Comparison of ENCODE assay signal across 9 cellular contexts in genomic region chr17:39700148-39700987, GRCh38. TPM values are rescaled to one million over a fixed set of nuclear protein-coding genes. Genes with fewer than 3 reads are reported as not detected.
DNase-seq lines count a peak whose midpoint lies in the region; ATAC-seq, FAIRE-seq and TF ChIP-seq lines count a peak whose summit lies in the region.
"Had no signal": no experiment of that assay in that cellular context is flagged by ENCODE, and none has a peak within 500 bp of the region (broad histone marks: within the 10 kb centered on the region; RNA-seq: fewer than 3 reads in every experiment).

No MANE protein-coding gene starts in this region.

- H3K36me3 ChIP-seq in astrocyte (ENCODE audit: insufficient read depth, low read length) (peaks cover 3% of the 10 kb centered on the region), prostate gland (no peaks in the 10 kb centered on the region)

- H3K27ac ChIP-seq in astrocyte (ENCODE audit: low read depth, low read length) (no peak overlapping the region), prostate gland (peak overlapping the region; percentile 98)

- no peaks in the 10 kb centered on the region for H3K9me3 Mint-ChIP-seq in astrocyte (ENCODE audit: unreplicated experiment)
- H3K9me3 Mint-ChIP-seq in T-helper 2 cell treated with Interferon-gamma antibody and Interleukin-4, amounts not matched to agents 5 μg/mL and 100 μg/mL, for 36 hours, result no peaks in the 10 kb centered on the region

- no peaks in the 10 kb centered on the region for H3K27me3 Mint-ChIP-seq in astrocyte (ENCODE audit: low read depth, unreplicated experiment)
- peaks cover 38% of the 10 kb centered on the region for H3K27me3 Mint-ChIP-seq in T-helper 2 cell treated with Interferon-gamma antibody and Interleukin-4, amounts not matched to agents 5 μg/mL and 100 μg/mL, for 36 hours (ENCODE audit: low read depth)

- H3K27ac Mint-ChIP-seq in astrocyte (ENCODE audit: unreplicated experiment), result peak overlapping the region; percentile 26
- H3K27ac Mint-ChIP-seq in T-helper 2 cell treated with Interferon-gamma antibody and Interleukin-4, amounts not matched to agents 5 μg/mL and 100 μg/mL, for 36 hours, result no peak overlapping the region

- H3K4me3 ChIP-seq in astrocyte (ENCODE audit: insufficient read depth, low read depth, low read length), result peak overlapping the region; percentile 70
- H3K4me3 ChIP-seq in prostate gland, result peak overlapping the region; percentile 98

- peaks cover 53% of the 10 kb centered on the region for H3K79me2 ChIP-seq in astrocyte (ENCODE audit: insufficient read depth, low read length)

- H3K9ac ChIP-seq in astrocyte (ENCODE audit: low read length), result peak overlapping the region; percentile 85

- WGBS in prostate gland, result 1% methylated on average over 37 of the region's 57 CpGs

- peaks cover 22% of the 10 kb centered on the region for H3K4me1 Mint-ChIP-seq in astrocyte (ENCODE audit: low read depth, unreplicated experiment)
- peaks cover 11% of the 10 kb centered on the region for H3K4me1 Mint-ChIP-seq in T-helper 2 cell treated with Interferon-gamma antibody and Interleukin-4, amounts not matched to agents 5 μg/mL and 100 μg/mL, for 36 hours (ENCODE audit: low read depth)

- peaks cover 48% of the 10 kb centered on the region for H4K20me1 ChIP-seq in astrocyte (ENCODE audit: insufficient read depth, low read length)

- no peak for TF ChIP-seq POLR2A in prostate gland (IDR thresholded peaks at IDR 0.05)

- H3K4me2 ChIP-seq in astrocyte (ENCODE audit: low read length), result peak overlapping the region; percentile 93

- H3K4me3 Mint-ChIP-seq in astrocyte (ENCODE audit: unreplicated experiment), result peak overlapping the region; percentile 92
- no peak overlapping the region for H3K4me3 Mint-ChIP-seq in T-helper 2 cell treated with Interferon-gamma antibody and Interleukin-4, amounts not matched to agents 5 μg/mL and 100 μg/mL, for 36 hours

- peaks cover 19% of the 10 kb centered on the region for H3K4me1 ChIP-seq in astrocyte (ENCODE audit: insufficient read depth, low read length)
- H3K4me1 ChIP-seq in prostate gland (replicated peaks), result peaks cover 29% of the 10 kb centered on the region

- no peaks in the 10 kb centered on the region for H3K9me3 ChIP-seq in astrocyte (ENCODE audit: insufficient read depth, low read depth, low read length)
- no peaks in the 10 kb centered on the region for H3K9me3 ChIP-seq in prostate gland

- no peak for ATAC-seq in HG02588 (IDR thresholded peaks at IDR 0.05; ENCODE audit: unreplicated experiment)

- DNase-seq in D341Med (ENCODE audit: low spot score), result peak; percentile 70
- no peak for DNase-seq in astrocyte (ENCODE audit: low read depth)
- peak; percentile 68 for DNase-seq in hepatic stellate cell (ENCODE audit: low spot score)
- DNase-seq in prostate gland (ENCODE audit: low spot score), result no peak
- DNase-seq in T-helper 2 cell treated with Interferon-gamma antibody and Interleukin-4, amounts not matched to agents 5 μg/mL and 100 μg/mL, for 36 hours (ENCODE audit: low spot score), result no peak
- DNase-seq in NCI-H82 (lab: John Stamatoyannopoulos, UW), result no peak
- no peak for DNase-seq in NCI-H345 treated with DMSO at 0.1 percent for 48 hours (lab: John Stamatoyannopoulos, UW; ENCODE audit: unreplicated experiment)
- DNase-seq: activated T-cell treated with anti-CD3 and anti-CD28 coated beads, Interleukin-2, amount 50 U/mL, for 48 hours had no signal

- peak overlapping the region; percentile 75 for H2AFZ ChIP-seq in astrocyte (ENCODE audit: low read depth, low read length)

- no peaks in the 10 kb centered on the region for H3K27me3 ChIP-seq in astrocyte (ENCODE audit: insufficient read depth, low read length)
- H3K27me3 ChIP-seq in prostate gland (replicated peaks; ENCODE audit: insufficient read depth), result no peaks in the 10 kb centered on the region

- no peak for FAIRE-seq in astrocyte (lab: Jason Lieb, UNC)

- intact Hi-C loops in prostate gland (cut with DNase I), result no loop called here

- TF ChIP-seq CTCF in astrocyte (IDR thresholded peaks at IDR 0.05; ENCODE audit: insufficient read depth, low read depth, low read length) (no peak), prostate gland (IDR thresholded peaks at IDR 0.05) (no peak)

- peaks cover 4% of the 10 kb centered on the region for H3K36me3 Mint-ChIP-seq in astrocyte (ENCODE audit: low read depth, unreplicated experiment)
- no peaks in the 10 kb centered on the region for H3K36me3 Mint-ChIP-seq in T-helper 2 cell treated with Interferon-gamma antibody and Interleukin-4, amounts not matched to agents 5 μg/mL and 100 μg/mL, for 36 hours (ENCODE audit: low read depth)

RNA-seq across cellular contexts. Expression of gene ERBB2, which starts 0.5 kb away (rescaled TPM):
- 64.0 and 70.4 TPM in 2 replicates for total RNA-seq in astrocyte
- 100 to 1,000 TPM; 112 to 172 TPM for total RNA-seq in prostate gland

RNA-seq across cellular contexts. Expression of gene PGAP3, which starts 12.5 kb away (rescaled TPM):
- total RNA-seq in astrocyte (12.2 and 15.6 TPM in 2 replicates), prostate gland (10 to 100 TPM; 44.6 to 50.0 TPM)

RNA-seq across cellular contexts. Expression of gene MIEN1, which starts 30.0 kb away (rescaled TPM):
- total RNA-seq in astrocyte, result 38.9 and 41.3 TPM in 2 replicates
- total RNA-seq in prostate gland, result 100 to 1,000 TPM in 1 of 2 donors, 10 to 100 TPM in 1; 46.5 to 119 TPM

RNA-seq across cellular contexts. Expression of gene PNMT, which starts 32.1 kb away (rescaled TPM):
- total RNA-seq in astrocyte, result 0.59 and 1.5 TPM in 2 replicates
- 1 to 10 TPM; 2.7 to 5.8 TPM for total RNA-seq in prostate gland

RNA-seq across cellular contexts. Expression of gene TCAP, which starts 35.2 kb away (rescaled TPM):
- total RNA-seq in astrocyte, result 0.98 and 1.4 TPM in 2 replicates
- 10 to 100 TPM in 1 of 2 donors, 1 to 10 TPM in 1; 4.3 to 44.3 TPM for total RNA-seq in prostate gland

Comparison
In these comparisons a context has a peak if more than half of its experiments do, and no peak if none do; other contexts are left out.
1. DNase-seq: peak in D341Med (single experiment) and hepatic stellate cell (single experiment); none in astrocyte (single experiment), prostate gland (single experiment), T-helper 2 cell treated with Interferon-gamma antibody and Interleukin-4, amounts not matched to agents 5 μg/mL and 100 μg/mL, for 36 hours (single experiment), NCI-H82 (single experiment) and NCI-H345 treated with DMSO at 0.1 percent for 48 hours (single experiment).